Comparison of ENCODE assay signal across 19 cellular contexts in genomic region chr2:120536141-120536540, GRCh38.
DNase-seq lines count a peak whose midpoint lies in the region; ATAC-seq and TF ChIP-seq lines count a peak whose summit lies in the region.
"Had no signal": no experiment of that assay in that cellular context is flagged by ENCODE, and none has a peak within 500 bp of the region (broad histone marks: within the 10 kb centered on the region; RNA-seq: fewer than 3 reads in every experiment).

No MANE protein-coding gene starts in this region.

- no peaks in the 10 kb centered on the region for H3K36me3 Mint-ChIP-seq in stimulated activated naive B cell treated with anti-CD40 and anti-IgM and Interleukin-4, amounts not matched to agents 10 μg/mL and 1 μg/mL and 100 μg/mL, for 72 hours
- H3K36me3 Mint-ChIP-seq: CD4-positive, CD25-positive, alpha-beta regulatory T cell; CD8-positive, alpha-beta memory T cell had no signal

- no peaks in the 10 kb centered on the region for H3K27me3 ChIP-seq in adrenal gland
- no peaks in the 10 kb centered on the region for H3K27me3 ChIP-seq in body of pancreas
- H3K27me3 ChIP-seq in sigmoid colon = no peaks in the 10 kb centered on the region
- H3K27me3 ChIP-seq: BE2C had no signal

- TF ChIP-seq EP300 in sigmoid colon (IDR thresholded peaks at IDR 0.05) = no peak

- H3K27me3 Mint-ChIP-seq in stimulated activated naive B cell treated with anti-CD40 and anti-IgM and Interleukin-4, amounts not matched to agents 10 μg/mL and 1 μg/mL and 100 μg/mL, for 72 hours = peaks cover 0 to 3% of the 10 kb centered on the region in 2 donors
- H3K27me3 Mint-ChIP-seq: CD4-positive, CD25-positive, alpha-beta regulatory T cell had no signal

- peak overlapping the region in 1 of 5 donors; percentile 57 for H3K27ac ChIP-seq in adrenal gland
- H3K27ac ChIP-seq in body of pancreas = peak overlapping the region; percentile 50 to 70 (median 65)
- H3K27ac ChIP-seq in sigmoid colon = no peak overlapping the region

- H3K4me3 Mint-ChIP-seq in stimulated activated naive B cell treated with anti-CD40 and anti-IgM and Interleukin-4, amounts not matched to agents 10 μg/mL and 1 μg/mL and 100 μg/mL, for 72 hours = no peak overlapping the region
- H3K4me3 Mint-ChIP-seq: CD4-positive, CD25-positive, alpha-beta regulatory T cell; CD8-positive, alpha-beta memory T cell; H9 had no signal

- WGBS in adrenal gland, 4 donors = 50 to 63% (median 55%) methylated on average over 3 to 4 of the region's 4 CpGs
- WGBS in body of pancreas, 2 donors = 25 to 32% methylated on average over 1 to 4 of the region's 4 CpGs
- 85 to 86% methylated on average over 4 of the region's 4 CpGs for WGBS in sigmoid colon, 2 donors

- intact Hi-C loops in adrenal gland (cut with DNase I) = loop anchor here in 1 of 2 donors (10.0 kb wide), 1 partner anchor 139 kb away; no protein-coding TSS in a partner anchor
- intact Hi-C loops in body of pancreas (cut with DNase I) = no loop called here
- intact Hi-C loops in left ventricle myocardium superior (cut with micrococcal nuclease) = no loop called here
- intact Hi-C loops in sigmoid colon (cut with DNase I) = no loop called here

- TF ChIP-seq POLR2A in adrenal gland (IDR thresholded peaks at IDR 0.05) (no peak), body of pancreas (IDR thresholded peaks at IDR 0.05) (no peak), sigmoid colon (IDR thresholded peaks at IDR 0.05) (no peak)

- H3K9me3 ChIP-seq in adrenal gland (replicated peaks in 1 of 3) (no peaks in the 10 kb centered on the region), body of pancreas (no peaks in the 10 kb centered on the region), sigmoid colon (peaks cover 0 to 2% (median 0%) of the 10 kb centered on the region in 4 donors)
- H3K9me3 ChIP-seq: BE2C had no signal

- TF ChIP-seq CTCF in adrenal gland (IDR thresholded peaks at IDR 0.05) (no peak), body of pancreas (IDR thresholded peaks at IDR 0.05) (no peak), sigmoid colon (IDR thresholded peaks at IDR 0.05) (no peak)

- DNase-seq in adrenal gland (peak; percentile 71 to 84 (median 83)), body of pancreas (peak; percentile 76 to 86 (median 86)), left ventricle myocardium superior (peak; percentile 54), sigmoid colon (peak; percentile 37)
- no peak for DNase-seq in activated CD8-positive, alpha-beta memory T cell treated with anti-CD3 and anti-CD28 coated beads, Interleukin-2, amount 50 U/mL, for 48 hours
- DNase-seq in stimulated activated naive B cell treated with anti-CD40 and anti-IgM and Interleukin-4, amounts not matched to agents 10 μg/mL and 1 μg/mL and 100 μg/mL, for 72 hours = no peak
- DNase-seq: ACHN; BE2C; C1 segment of cervical spinal cord; CD4-positive, CD25-positive, alpha-beta regulatory T cell; CD8-positive, alpha-beta memory T cell; COR-L47; DMS 273 treated with DMSO at 0.1 percent for 48 hours; DMS53; DND-41; EL; H9 had no signal

- peaks cover 7 to 11% of the 10 kb centered on the region in 2 donors for H3K4me1 ChIP-seq in adrenal gland (replicated peaks in 1 of 2)
- H3K4me1 ChIP-seq in body of pancreas = peaks cover 27% of the 10 kb centered on the region
- peaks cover 0 to 25% (median 14%) of the 10 kb centered on the region in 4 donors for H3K4me1 ChIP-seq in sigmoid colon
- H3K4me1 ChIP-seq: BE2C had no signal

- H3K4me3 ChIP-seq in adrenal gland (no peak overlapping the region), body of pancreas (no peak overlapping the region), sigmoid colon (no peak overlapping the region)
- H3K4me3 ChIP-seq: GM12878 had no signal

- no peaks in the 10 kb centered on the region for H3K9me3 Mint-ChIP-seq in stimulated activated naive B cell treated with anti-CD40 and anti-IgM and Interleukin-4, amounts not matched to agents 10 μg/mL and 1 μg/mL and 100 μg/mL, for 72 hours
- H3K9me3 Mint-ChIP-seq: CD8-positive, alpha-beta memory T cell had no signal

- ATAC-seq in body of pancreas = peak; percentile 75
- peak; percentile 68 for ATAC-seq in left ventricle myocardium superior
- ATAC-seq in HG02623 (IDR thresholded peaks at IDR 0.05; ENCODE audit: unreplicated experiment) = no peak
- no peak for ATAC-seq in stimulated activated naive B cell treated with anti-CD40 and anti-IgM and Interleukin-4, amounts not matched to agents 10 μg/mL and 1 μg/mL and 100 μg/mL, for 72 hours (replicated peaks)
- ATAC-seq: GM12878 had no signal

- no peak overlapping the region for H3K27ac Mint-ChIP-seq in stimulated activated naive B cell treated with anti-CD40 and anti-IgM and Interleukin-4, amounts not matched to agents 10 μg/mL and 1 μg/mL and 100 μg/mL, for 72 hours
- H3K27ac Mint-ChIP-seq: CD4-positive, CD25-positive, alpha-beta regulatory T cell; CD8-positive, alpha-beta memory T cell; H9 had no signal

- no peaks in the 10 kb centered on the region for H3K36me3 ChIP-seq in adrenal gland (replicated peaks in 1 of 2)
- no peaks in the 10 kb centered on the region for H3K36me3 ChIP-seq in body of pancreas (replicated peaks in 1 of 2; ENCODE audit: insufficient read depth in 1 of 2, low read depth in 2 of 2)
- H3K36me3 ChIP-seq in sigmoid colon = no peaks in the 10 kb centered on the region
- H3K36me3 ChIP-seq: BE2C had no signal

- no peaks in the 10 kb centered on the region for H3K4me1 Mint-ChIP-seq in stimulated activated naive B cell treated with anti-CD40 and anti-IgM and Interleukin-4, amounts not matched to agents 10 μg/mL and 1 μg/mL and 100 μg/mL, for 72 hours
- H3K4me1 Mint-ChIP-seq: CD4-positive, CD25-positive, alpha-beta regulatory T cell; CD8-positive, alpha-beta memory T cell had no signal

Comparison
In these comparisons a context has a peak if more than half of its experiments do, and no peak if none do; other contexts are left out.
1. DNase-seq: peak in adrenal gland (7 of 7), body of pancreas (4 of 4), left ventricle myocardium superior (single experiment) and sigmoid colon (single experiment); none in activated CD8-positive, alpha-beta memory T cell treated with anti-CD3 and anti-CD28 coated beads, Interleukin-2, amount 50 U/mL, for 48 hours (single experiment) and stimulated activated naive B cell treated with anti-CD40 and anti-IgM and Interleukin-4, amounts not matched to agents 10 μg/mL and 1 μg/mL and 100 μg/mL, for 72 hours (single experiment).
2. H3K27ac ChIP-seq: peak in body of pancreas (4 of 4); none in sigmoid colon (0 of 4).
3. ATAC-seq: peak in body of pancreas (single experiment) and left ventricle myocardium superior (single experiment); none in HG02623 (single experiment) and stimulated activated naive B cell treated with anti-CD40 and anti-IgM and Interleukin-4, amounts not matched to agents 10 μg/mL and 1 μg/mL and 100 μg/mL, for 72 hours (0 of 2).